30 cellular contexts compared by ENCODE assay signal in genomic region chr3:185060655-185061054, GRCh38.
"Had no signal": no experiment of that assay in that cellular context is flagged by ENCODE, and none has a peak within 500 bp of the region (broad histone marks: within the 10 kb centered on the region; RNA-seq: fewer than 3 reads in every experiment).

No MANE protein-coding gene starts in this region.

- H3K9me3 ChIP-seq: pancreas, prostate gland, testis, thyroid gland had no signal

- H3K4me3 ChIP-seq: left lung, lower lobe of right lung, pancreas, prostate gland, skin epidermis, stomach, testis, thyroid gland, transverse colon, upper lobe of left lung, vagina had no signal

- ATAC-seq: left colon; left lung; lower lobe of right lung; naive thymus-derived CD8-positive, alpha-beta T cell; pancreas; right cardiac atrium; sciatic nerve; stimulated activated naive B cell treated with anti-CD40 and anti-IgM and Interleukin-4, amounts not matched to agents 10 μg/mL and 1 μg/mL and 100 μg/mL, for 72 hours; stimulated activated naive CD8-positive, alpha-beta T cell treated with anti-CD3 and anti-CD28 coated beads, Interleukin-15, Interleukin-2, amounts not matched to agents 100 U/mL and 50 U/mL, for 24 hours had no signal

- H3K4me1 ChIP-seq: lower lobe of right lung, pancreas, prostate gland, stomach, testis, thyroid gland, transverse colon, upper lobe of left lung, vagina had no signal

- DNase-seq: hypothalamus; immature natural killer cell; kidney; left colon; left lung; lower lobe of right lung; mammary epithelial cell; mesenchymal stem cell; naive thymus-derived CD8-positive, alpha-beta T cell; nucleus accumbens; pancreas; posterior cingulate gyrus; retina; right cardiac atrium; stimulated activated CD4-positive, alpha-beta T cell treated with anti-CD3 and anti-CD28 coated beads, Interleukin-12 subunit alpha, Interleukin-12 subunit beta, amount 100 ng/mL, for 4 hours; stimulated activated CD4-positive, alpha-beta T cell treated with anti-CD3 and anti-CD28 coated beads, Interleukin-15, amount 100 ng/mL, for 24 hours; stimulated activated CD4-positive, alpha-beta T cell treated with anti-CD3 and anti-CD28 coated beads, Interleukin-2, amount 100 ng/mL, for 24 hours; stimulated activated CD4-positive, alpha-beta T cell treated with anti-CD3 and anti-CD28 coated beads, Interleukin-4, amount 100 ng/mL, for 1 hour; stimulated activated naive B cell treated with anti-CD40 and anti-IgM and Interleukin-4, amounts not matched to agents 10 μg/mL and 1 μg/mL and 100 μg/mL, for 72 hours; stimulated activated naive CD8-positive, alpha-beta T cell treated with anti-CD3 and anti-CD28 coated beads, Interleukin-15, Interleukin-2, amounts not matched to agents 100 U/mL and 50 U/mL, for 24 hours; stomach; testis; thyroid gland; transverse colon; upper lobe of left lung had no signal

- H3K27me3 ChIP-seq: left lung, pancreas, stomach, testis, thyroid gland, transverse colon, upper lobe of left lung, vagina had no signal

- FAIRE-seq: islet of Langerhans, kidney, pancreas had no signal

- H3K36me3 ChIP-seq: lower lobe of right lung, pancreas, prostate gland, stomach, thyroid gland, transverse colon, upper lobe of left lung, vagina had no signal

- H3K27ac ChIP-seq: lower lobe of right lung, pancreas, prostate gland, skin epidermis, stomach, testis, thyroid gland, transverse colon, upper lobe of left lung, vagina had no signal
